ENCODE assay signal across 1 cellular context in the genomic region with DNA sequence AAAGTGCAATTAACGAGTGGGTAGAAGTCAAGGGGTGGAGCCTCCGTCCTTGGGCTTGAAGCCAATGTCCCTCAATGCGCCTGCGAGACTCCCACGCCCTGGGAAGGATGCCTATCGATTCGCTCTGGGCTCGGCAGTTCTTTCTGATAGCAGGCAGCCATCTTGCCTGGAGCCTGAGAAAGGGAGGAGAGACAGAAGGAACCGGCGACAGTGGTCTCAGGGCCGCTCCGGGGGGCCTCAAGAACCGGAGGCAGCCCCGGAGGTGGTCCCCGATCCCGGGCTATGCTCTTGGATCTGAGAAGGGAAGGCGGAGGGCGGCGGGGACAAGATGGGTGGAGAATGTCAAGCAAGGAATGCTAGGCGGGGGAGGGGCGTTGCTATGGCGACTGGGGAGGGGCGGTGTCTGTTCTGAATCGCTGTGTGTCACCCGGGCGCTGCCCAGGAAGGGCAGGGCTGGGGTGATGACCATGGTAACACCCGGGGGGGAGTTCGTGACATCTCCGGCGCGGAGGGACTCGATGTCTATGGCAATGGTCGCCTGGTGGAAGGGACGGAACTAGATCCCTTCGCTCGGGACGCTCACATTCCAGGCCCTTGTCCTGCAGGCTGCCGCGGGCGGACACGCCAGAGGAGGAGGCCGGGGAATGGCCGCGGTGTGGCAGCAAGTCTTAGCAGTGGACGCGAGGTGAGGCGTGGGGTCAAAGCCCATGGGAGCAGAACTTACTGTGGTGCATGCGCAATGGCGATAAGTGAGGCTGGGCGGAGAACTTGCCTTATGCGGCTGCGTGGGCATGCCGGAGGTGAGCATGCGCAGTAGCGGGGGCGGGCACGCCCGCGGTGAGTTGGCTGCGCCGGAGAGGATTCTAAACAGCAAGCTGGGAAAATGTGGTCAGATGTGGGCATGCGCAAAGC.
TF ChIP-seq lines count a peak whose summit lies in the region.

Gene WDR13, plus strand, starts transcription at position 140 of the 912 bp plus-strand sequence. Its CDS starts 505 bp downstream, at position 645.

TF ChIP-seq in K562, 482 proteins besides CTCF, POLR2A, EP300 and RAD21 (continued from another document and continues in another):
- TF ChIP-seq ZBTB12 (CRISPR knock-in tag; IDR thresholded peaks at IDR 0.05) (no peak), MCM2 (IDR thresholded peaks at IDR 0.05; ENCODE audit: low read depth) (no peak), USF2 (CRISPR knock-in tag; IDR thresholded peaks at IDR 0.05) (no peak), THRAP3 (IDR thresholded peaks at IDR 0.05; ENCODE audit: borderline replicate concordance) (no peak), TEAD2 (tag; IDR thresholded peaks at IDR 0.05) (no peak), CBX3 (IDR thresholded peaks at IDR 0.05; ENCODE audit: borderline replicate concordance in 1 of 2, low read length in 2 of 2) (peak in 1 of 2 experiments; percentile 22; a peak in 1 of 3 replicates), ZNF146 (CRISPR knock-in tag; IDR thresholded peaks at IDR 0.05; ENCODE audit: unreplicated experiment) (no peak), PATZ1 (CRISPR knock-in tag; IDR thresholded peaks at IDR 0.05; ENCODE audit: borderline replicate concordance) (no peak), EWSR1 (IDR thresholded peaks at IDR 0.05; ENCODE audit: borderline replicate concordance, low read depth, partially characterized antibody) (no peak), PCBP2 (IDR thresholded peaks at IDR 0.05; ENCODE audit: low read depth, low read length, poor library complexity, severe bottlenecking) (no peak), MTA1 (IDR thresholded peaks at IDR 0.05; ENCODE audit: borderline replicate concordance) (no peak), MXD1 (CRISPR knock-in tag; IDR thresholded peaks at IDR 0.05; ENCODE audit: borderline replicate concordance, poor library complexity, severe bottlenecking) (no peak), HDAC6 (IDR thresholded peaks at IDR 0.05; ENCODE audit: low read depth, low read length) (no peak), SMAD2 (IDR thresholded peaks at IDR 0.05; ENCODE audit: low read depth, low read length) (no peak), PHF21A (IDR thresholded peaks at IDR 0.05; ENCODE audit: borderline replicate concordance, low read depth) (no peak), CBFA2T2 (conservative IDR thresholded peaks at IDR 0.05) (no peak), XRCC4 (IDR thresholded peaks at IDR 0.05; ENCODE audit: extremely low read depth, insufficient read depth, insufficient read length) (no peak), TOE1 (IDR thresholded peaks at IDR 0.05; ENCODE audit: borderline replicate concordance) (0 out of 2 replicates have a peak, but pooled peaks have one; percentile 45), TOE1 (CRISPR knock-in tag; IDR thresholded peaks at IDR 0.05; ENCODE audit: borderline replicate concordance, low read depth) (no peak), ZNF444 (CRISPR knock-in tag; IDR thresholded peaks at IDR 0.05) (no peak)
- TF ChIP-seq, protein P1, sequence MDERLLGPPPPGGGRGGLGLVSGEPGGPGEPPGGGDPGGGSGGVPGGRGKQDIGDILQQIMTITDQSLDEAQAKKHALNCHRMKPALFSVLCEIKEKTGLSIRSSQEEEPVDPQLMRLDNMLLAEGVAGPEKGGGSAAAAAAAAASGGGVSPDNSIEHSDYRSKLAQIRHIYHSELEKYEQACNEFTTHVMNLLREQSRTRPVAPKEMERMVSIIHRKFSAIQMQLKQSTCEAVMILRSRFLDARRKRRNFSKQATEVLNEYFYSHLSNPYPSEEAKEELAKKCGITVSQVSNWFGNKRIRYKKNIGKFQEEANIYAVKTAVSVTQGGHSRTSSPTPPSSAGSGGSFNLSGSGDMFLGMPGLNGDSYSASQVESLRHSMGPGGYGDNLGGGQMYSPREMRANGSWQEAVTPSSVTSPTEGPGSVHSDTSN (CRISPR knock-in tag; IDR thresholded peaks at IDR 0.05; ENCODE audit: low read depth), result no peak
- TF ChIP-seq, protein P1 (tag; conservative IDR thresholded peaks at IDR 0.05; ENCODE audit: low read depth), result 0 out of 2 replicates have a peak, but pooled peaks have one; percentile 27
- TF ChIP-seq, protein P2, sequence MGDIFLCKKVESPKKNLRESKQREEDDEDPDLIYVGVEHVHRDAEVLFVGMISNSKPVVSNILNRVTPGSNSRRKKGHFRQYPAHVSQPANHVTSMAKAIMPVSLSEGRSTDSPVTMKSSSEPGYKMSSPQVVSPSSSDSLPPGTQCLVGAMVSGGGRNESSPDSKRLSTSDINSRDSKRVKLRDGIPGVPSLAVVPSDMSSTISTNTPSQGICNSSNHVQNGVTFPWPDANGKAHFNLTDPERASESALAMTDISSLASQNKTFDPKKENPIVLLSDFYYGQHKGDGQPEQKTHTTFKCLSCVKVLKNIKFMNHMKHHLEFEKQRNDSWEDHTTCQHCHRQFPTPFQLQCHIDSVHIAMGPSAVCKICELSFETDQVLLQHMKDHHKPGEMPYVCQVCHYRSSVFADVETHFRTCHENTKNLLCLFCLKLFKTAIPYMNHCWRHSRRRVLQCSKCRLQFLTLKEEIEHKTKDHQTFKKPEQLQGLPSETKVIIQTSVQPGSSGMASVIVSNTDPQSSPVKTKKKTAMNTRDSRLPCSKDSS (IDR thresholded peaks at IDR 0.05; ENCODE audit: low read depth, partially characterized antibody), result no peak
- TF ChIP-seq, protein P3, sequence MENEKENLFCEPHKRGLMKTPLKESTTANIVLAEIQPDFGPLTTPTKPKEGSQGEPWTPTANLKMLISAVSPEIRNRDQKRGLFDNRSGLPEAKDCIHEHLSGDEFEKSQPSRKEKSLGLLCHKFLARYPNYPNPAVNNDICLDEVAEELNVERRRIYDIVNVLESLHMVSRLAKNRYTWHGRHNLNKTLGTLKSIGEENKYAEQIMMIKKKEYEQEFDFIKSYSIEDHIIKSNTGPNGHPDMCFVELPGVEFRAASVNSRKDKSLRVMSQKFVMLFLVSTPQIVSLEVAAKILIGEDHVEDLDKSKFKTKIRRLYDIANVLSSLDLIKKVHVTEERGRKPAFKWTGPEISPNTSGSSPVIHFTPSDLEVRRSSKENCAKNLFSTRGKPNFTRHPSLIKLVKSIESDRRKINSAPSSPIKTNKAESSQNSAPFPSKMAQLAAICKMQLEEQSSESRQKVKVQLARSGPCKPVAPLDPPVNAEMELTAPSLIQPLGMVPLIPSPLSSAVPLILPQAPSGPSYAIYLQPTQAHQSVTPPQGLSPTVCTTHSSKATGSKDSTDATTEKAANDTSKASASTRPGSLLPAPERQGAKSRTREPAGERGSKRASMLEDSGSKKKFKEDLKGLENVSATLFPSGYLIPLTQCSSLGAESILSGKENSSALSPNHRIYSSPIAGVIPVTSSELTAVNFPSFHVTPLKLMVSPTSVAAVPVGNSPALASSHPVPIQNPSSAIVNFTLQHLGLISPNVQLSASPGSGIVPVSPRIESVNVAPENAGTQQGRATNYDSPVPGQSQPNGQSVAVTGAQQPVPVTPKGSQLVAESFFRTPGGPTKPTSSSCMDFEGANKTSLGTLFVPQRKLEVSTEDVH (IDR thresholded peaks at IDR 0.05; ENCODE audit: low read depth, partially characterized antibody), result no peak
- TF ChIP-seq, protein P4, sequence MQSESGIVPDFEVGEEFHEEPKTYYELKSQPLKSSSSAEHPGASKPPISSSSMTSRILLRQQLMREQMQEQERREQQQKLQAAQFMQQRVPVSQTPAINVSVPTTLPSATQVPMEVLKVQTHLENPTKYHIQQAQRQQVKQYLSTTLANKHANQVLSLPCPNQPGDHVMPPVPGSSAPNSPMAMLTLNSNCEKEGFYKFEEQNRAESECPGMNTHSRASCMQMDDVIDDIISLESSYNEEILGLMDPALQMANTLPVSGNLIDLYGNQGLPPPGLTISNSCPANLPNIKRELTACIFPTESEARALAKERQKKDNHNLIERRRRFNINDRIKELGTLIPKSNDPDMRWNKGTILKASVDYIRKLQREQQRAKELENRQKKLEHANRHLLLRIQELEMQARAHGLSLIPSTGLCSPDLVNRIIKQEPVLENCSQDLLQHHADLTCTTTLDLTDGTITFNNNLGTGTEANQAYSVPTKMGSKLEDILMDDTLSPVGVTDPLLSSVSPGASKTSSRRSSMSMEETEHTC (IDR thresholded peaks at IDR 0.05), result no peak
- TF ChIP-seq, protein P5, sequence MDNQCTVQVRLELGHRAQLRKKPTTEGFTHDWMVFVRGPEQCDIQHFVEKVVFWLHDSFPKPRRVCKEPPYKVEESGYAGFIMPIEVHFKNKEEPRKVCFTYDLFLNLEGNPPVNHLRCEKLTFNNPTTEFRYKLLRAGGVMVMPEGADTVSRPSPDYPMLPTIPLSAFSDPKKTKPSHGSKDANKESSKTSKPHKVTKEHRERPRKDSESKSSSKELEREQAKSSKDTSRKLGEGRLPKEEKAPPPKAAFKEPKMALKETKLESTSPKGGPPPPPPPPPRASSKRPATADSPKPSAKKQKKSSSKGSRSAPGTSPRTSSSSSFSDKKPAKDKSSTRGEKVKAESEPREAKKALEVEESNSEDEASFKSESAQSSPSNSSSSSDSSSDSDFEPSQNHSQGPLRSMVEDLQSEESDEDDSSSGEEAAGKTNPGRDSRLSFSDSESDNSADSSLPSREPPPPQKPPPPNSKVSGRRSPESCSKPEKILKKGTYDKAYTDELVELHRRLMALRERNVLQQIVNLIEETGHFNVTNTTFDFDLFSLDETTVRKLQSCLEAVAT (IDR thresholded peaks at IDR 0.05), result peak in 1 of 2 experiments; percentile 100; a peak in 2 of 4 replicates
- TF ChIP-seq, protein P6, sequence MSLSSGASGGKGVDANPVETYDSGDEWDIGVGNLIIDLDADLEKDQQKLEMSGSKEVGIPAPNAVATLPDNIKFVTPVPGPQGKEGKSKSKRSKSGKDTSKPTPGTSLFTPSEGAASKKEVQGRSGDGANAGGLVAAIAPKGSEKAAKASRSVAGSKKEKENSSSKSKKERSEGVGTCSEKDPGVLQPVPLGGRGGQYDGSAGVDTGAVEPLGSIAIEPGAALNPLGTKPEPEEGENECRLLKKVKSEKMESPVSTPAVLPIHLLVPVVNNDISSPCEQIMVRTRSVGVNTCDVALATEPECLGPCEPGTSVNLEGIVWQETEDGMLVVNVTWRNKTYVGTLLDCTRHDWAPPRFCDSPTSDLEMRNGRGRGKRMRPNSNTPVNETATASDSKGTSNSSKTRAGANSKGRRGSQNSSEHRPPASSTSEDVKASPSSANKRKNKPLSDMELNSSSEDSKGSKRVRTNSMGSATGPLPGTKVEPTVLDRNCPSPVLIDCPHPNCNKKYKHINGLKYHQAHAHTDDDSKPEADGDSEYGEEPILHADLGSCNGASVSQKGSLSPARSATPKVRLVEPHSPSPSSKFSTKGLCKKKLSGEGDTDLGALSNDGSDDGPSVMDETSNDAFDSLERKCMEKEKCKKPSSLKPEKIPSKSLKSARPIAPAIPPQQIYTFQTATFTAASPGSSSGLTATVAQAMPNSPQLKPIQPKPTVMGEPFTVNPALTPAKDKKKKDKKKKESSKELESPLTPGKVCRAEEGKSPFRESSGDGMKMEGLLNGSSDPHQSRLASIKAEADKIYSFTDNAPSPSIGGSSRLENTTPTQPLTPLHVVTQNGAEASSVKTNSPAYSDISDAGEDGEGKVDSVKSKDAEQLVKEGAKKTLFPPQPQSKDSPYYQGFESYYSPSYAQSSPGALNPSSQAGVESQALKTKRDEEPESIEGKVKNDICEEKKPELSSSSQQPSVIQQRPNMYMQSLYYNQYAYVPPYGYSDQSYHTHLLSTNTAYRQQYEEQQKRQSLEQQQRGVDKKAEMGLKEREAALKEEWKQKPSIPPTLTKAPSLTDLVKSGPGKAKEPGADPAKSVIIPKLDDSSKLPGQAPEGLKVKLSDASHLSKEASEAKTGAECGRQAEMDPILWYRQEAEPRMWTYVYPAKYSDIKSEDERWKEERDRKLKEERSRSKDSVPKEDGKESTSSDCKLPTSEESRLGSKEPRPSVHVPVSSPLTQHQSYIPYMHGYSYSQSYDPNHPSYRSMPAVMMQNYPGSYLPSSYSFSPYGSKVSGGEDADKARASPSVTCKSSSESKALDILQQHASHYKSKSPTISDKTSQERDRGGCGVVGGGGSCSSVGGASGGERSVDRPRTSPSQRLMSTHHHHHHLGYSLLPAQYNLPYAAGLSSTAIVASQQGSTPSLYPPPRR (CRISPR knock-in tag; IDR thresholded peaks at IDR 0.05; ENCODE audit: borderline replicate concordance), result no peak
